1 cellular context compared by ENCODE assay signal in genomic region chr3:119695480-119695879, GRCh38.
TF ChIP-seq lines count a peak whose summit lies in the region.

No MANE protein-coding gene starts in this region.

TF ChIP-seq in GM23338, 12 proteins besides CTCF, POLR2A, EP300 and RAD21 (continued from another document):
- TF ChIP-seq REST (IDR thresholded peaks at IDR 0.05; ENCODE audit: unreplicated experiment): no peak
